ENCODE assay signal across 8 cellular contexts in the genomic region with DNA sequence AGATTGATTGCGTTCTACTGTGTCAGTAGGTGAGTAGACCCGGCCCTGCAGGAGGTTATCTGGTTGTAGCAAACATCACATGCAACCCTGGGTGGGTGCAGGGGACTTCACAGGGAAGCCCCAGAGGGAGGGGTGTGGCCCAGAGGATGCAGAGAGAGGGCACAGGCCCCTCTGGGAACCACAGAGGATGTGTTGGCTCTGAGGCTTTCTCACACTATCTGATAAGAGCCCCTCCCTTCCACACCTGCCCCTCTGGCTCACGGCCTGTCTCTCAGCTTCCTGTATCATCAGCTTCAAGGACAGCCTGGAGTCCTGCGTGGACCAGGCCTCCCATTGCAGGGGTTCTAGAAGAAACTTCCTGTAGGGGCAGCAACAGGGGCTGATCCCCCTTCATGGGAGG.
DNase-seq lines count a peak whose midpoint lies in the region; ATAC-seq and TF ChIP-seq lines count a peak whose summit lies in the region.

No MANE protein-coding gene starts in this region.

- H3K4me3 Mint-ChIP-seq in naive thymus-derived CD4-positive, alpha-beta T cell: peak overlapping the region; percentile 38 to 85 (median 80)
- H3K4me3 Mint-ChIP-seq in osteocyte (ENCODE audit: unreplicated experiment): no peak overlapping the region

- peaks cover 0 to 32% (median 5%) of the 10 kb centered on the region in 5 donors for H3K36me3 Mint-ChIP-seq in naive thymus-derived CD4-positive, alpha-beta T cell
- H3K36me3 Mint-ChIP-seq in osteocyte (ENCODE audit: unreplicated experiment): peaks cover 8% of the 10 kb centered on the region

- CTCF ChIA-PET in naive thymus-derived CD4-positive, alpha-beta T cell (lab: Charles Lee): interaction anchor here (2.0 to 5.1 kb wide), 3 partner anchors 29 to 42 kb away, joined by 10 to 101 read pairs (median 24); no protein-coding TSS in a partner anchor

- H3K4me3 ChIP-seq in GM12864 (ENCODE audit: low read depth, low read length) (no peak overlapping the region), aorta (ENCODE audit: low read length in 2 of 2) (no peak overlapping the region), sigmoid colon (no peak overlapping the region)
- H3K4me3 ChIP-seq in naive thymus-derived CD4-positive, alpha-beta T cell (ENCODE audit: low read length): peak overlapping the region; percentile 16

- peaks cover 0 to 2% (median 0%) of the 10 kb centered on the region in 3 experiments for H3K36me3 ChIP-seq in naive thymus-derived CD4-positive, alpha-beta T cell (ENCODE audit: control insufficient read depth in 2 of 3, insufficient read depth in 3 of 3, low read length in 3 of 3)
- no peaks in the 10 kb centered on the region for H3K36me3 ChIP-seq in aorta (ENCODE audit: control insufficient read depth in 1 of 2, insufficient read depth in 2 of 2, low read length in 1 of 2)
- peaks cover 0 to 7% (median 0%) of the 10 kb centered on the region in 4 donors for H3K36me3 ChIP-seq in sigmoid colon

- intact Hi-C loops in naive thymus-derived CD4-positive, alpha-beta T cell (cut with micrococcal nuclease): loop anchor here (1.0 to 5.0 kb wide), 4 partner anchors 29 to 167 kb away; no protein-coding TSS in a partner anchor
- intact Hi-C loops in aorta (cut with DNase I) (no loop called here), sigmoid colon (cut with DNase I) (no loop called here)

- peak; percentile 89 for ATAC-seq in HG02678 (IDR thresholded peaks at IDR 0.05; ENCODE audit: unreplicated experiment)
- peak; percentile 97 for ATAC-seq in naive thymus-derived CD4-positive, alpha-beta T cell
- ATAC-seq in aorta (ENCODE audit: low FRiP score): no peak

- no peaks in the 10 kb centered on the region for H3K27me3 Mint-ChIP-seq in naive thymus-derived CD4-positive, alpha-beta T cell
- no peaks in the 10 kb centered on the region for H3K27me3 Mint-ChIP-seq in osteocyte (ENCODE audit: unreplicated experiment)

- H3K27ac Mint-ChIP-seq in naive thymus-derived CD4-positive, alpha-beta T cell: peak overlapping the region; percentile 71 to 96 (median 89)
- H3K27ac Mint-ChIP-seq in osteocyte (ENCODE audit: unreplicated experiment): no peak overlapping the region

- peaks cover 0 to 6% (median 0%) of the 10 kb centered on the region in 11 donors for H3K9me3 Mint-ChIP-seq in naive thymus-derived CD4-positive, alpha-beta T cell
- no peaks in the 10 kb centered on the region for H3K9me3 Mint-ChIP-seq in osteocyte (ENCODE audit: unreplicated experiment)

- DNase-seq in GM12864 (ENCODE audit: low read depth): peak; percentile 15
- DNase-seq in activated CD4-positive, alpha-beta T cell treated with anti-CD3 and anti-CD28 coated beads for 4 hours: peak; percentile 39 to 47
- peak; percentile 25 to 81 (median 72) for DNase-seq in naive thymus-derived CD4-positive, alpha-beta T cell
- DNase-seq in HuH-7.5 (ENCODE audit: low spot score): no peak
- DNase-seq in aorta: no peak
- no peak for DNase-seq in sigmoid colon
- no peak for DNase-seq in osteocyte (ENCODE audit: extremely low spot score, unreplicated experiment)

- POLR2A ChIA-PET in naive thymus-derived CD4-positive, alpha-beta T cell (lab: Charles Lee): interaction anchor here (0.6 to 12.5 kb wide), 10 partner anchors 17 to 135 kb away, joined by 3 to 341 read pairs (median 4); no protein-coding TSS in a partner anchor

- H3K9me3 ChIP-seq in naive thymus-derived CD4-positive, alpha-beta T cell (ENCODE audit: control insufficient read depth in 2 of 3, low read length in 3 of 3): no peaks in the 10 kb centered on the region
- no peaks in the 10 kb centered on the region for H3K9me3 ChIP-seq in aorta (ENCODE audit: control insufficient read depth, low read length)
- H3K9me3 ChIP-seq in sigmoid colon: no peaks in the 10 kb centered on the region

- H3K4me1 Mint-ChIP-seq in naive thymus-derived CD4-positive, alpha-beta T cell: peaks cover 38 to 61% (median 56%) of the 10 kb centered on the region in 7 donors
- H3K4me1 Mint-ChIP-seq in osteocyte (ENCODE audit: unreplicated experiment): no peaks in the 10 kb centered on the region

- WGBS in aorta, 2 donors: 89 to 93% methylated on average over 4 of the region's 4 CpGs
- WGBS in sigmoid colon, 2 donors: 41 to 42% methylated on average over 4 of the region's 4 CpGs

- TF ChIP-seq CTCF in GM12864 (IDR thresholded peaks at IDR 0.05; ENCODE audit: low read depth, low read length, missing control alignments) (no peak), sigmoid colon (IDR thresholded peaks at IDR 0.05) (no peak), osteocyte (IDR thresholded peaks at IDR 0.05) (no peak)

- no peak for TF ChIP-seq POLR2A in sigmoid colon (IDR thresholded peaks at IDR 0.05)

- H3K4me1 ChIP-seq in naive thymus-derived CD4-positive, alpha-beta T cell (ENCODE audit: control insufficient read depth in 2 of 2, insufficient read depth in 2 of 2, low read length in 2 of 2): peaks cover 34 to 46% of the 10 kb centered on the region in 2 donors
- H3K4me1 ChIP-seq in aorta (ENCODE audit: control insufficient read depth in 1 of 2, insufficient read depth in 2 of 2, low read length in 2 of 2) (no peaks in the 10 kb centered on the region), sigmoid colon (peaks cover 0 to 38% (median 26%) of the 10 kb centered on the region in 4 donors)

- peak overlapping the region; percentile 74 for H3K27ac ChIP-seq in naive thymus-derived CD4-positive, alpha-beta T cell (ENCODE audit: low read depth, low read length)
- H3K27ac ChIP-seq in aorta (ENCODE audit: low read depth in 1 of 2, low read length in 2 of 2): no peak overlapping the region
- no peak overlapping the region for H3K27ac ChIP-seq in sigmoid colon

- TF ChIP-seq EP300 in sigmoid colon (IDR thresholded peaks at IDR 0.05): no peak

- no peaks in the 10 kb centered on the region for H3K27me3 ChIP-seq in naive thymus-derived CD4-positive, alpha-beta T cell (ENCODE audit: control insufficient read depth in 2 of 2, insufficient read depth in 2 of 2, low read length in 2 of 2)
- H3K27me3 ChIP-seq in aorta (ENCODE audit: control insufficient read depth in 1 of 2, insufficient read depth in 2 of 2, low read length in 1 of 2) (no peaks in the 10 kb centered on the region), sigmoid colon (no peaks in the 10 kb centered on the region)

Comparison
In these comparisons a context has a peak if more than half of its experiments do, and no peak if none do; other contexts are left out.
1. DNase-seq: peak in GM12864 (single experiment), activated CD4-positive, alpha-beta T cell treated with anti-CD3 and anti-CD28 coated beads for 4 hours (2 of 2) and naive thymus-derived CD4-positive, alpha-beta T cell (9 of 9); none in HuH-7.5 (single experiment), aorta (0 of 2), sigmoid colon (single experiment) and osteocyte (single experiment).
2. intact Hi-C loops: an anchor here in naive thymus-derived CD4-positive, alpha-beta T cell (1.0 to 5.0 kb wide); none called in aorta and sigmoid colon.